In the genomic region with DNA sequence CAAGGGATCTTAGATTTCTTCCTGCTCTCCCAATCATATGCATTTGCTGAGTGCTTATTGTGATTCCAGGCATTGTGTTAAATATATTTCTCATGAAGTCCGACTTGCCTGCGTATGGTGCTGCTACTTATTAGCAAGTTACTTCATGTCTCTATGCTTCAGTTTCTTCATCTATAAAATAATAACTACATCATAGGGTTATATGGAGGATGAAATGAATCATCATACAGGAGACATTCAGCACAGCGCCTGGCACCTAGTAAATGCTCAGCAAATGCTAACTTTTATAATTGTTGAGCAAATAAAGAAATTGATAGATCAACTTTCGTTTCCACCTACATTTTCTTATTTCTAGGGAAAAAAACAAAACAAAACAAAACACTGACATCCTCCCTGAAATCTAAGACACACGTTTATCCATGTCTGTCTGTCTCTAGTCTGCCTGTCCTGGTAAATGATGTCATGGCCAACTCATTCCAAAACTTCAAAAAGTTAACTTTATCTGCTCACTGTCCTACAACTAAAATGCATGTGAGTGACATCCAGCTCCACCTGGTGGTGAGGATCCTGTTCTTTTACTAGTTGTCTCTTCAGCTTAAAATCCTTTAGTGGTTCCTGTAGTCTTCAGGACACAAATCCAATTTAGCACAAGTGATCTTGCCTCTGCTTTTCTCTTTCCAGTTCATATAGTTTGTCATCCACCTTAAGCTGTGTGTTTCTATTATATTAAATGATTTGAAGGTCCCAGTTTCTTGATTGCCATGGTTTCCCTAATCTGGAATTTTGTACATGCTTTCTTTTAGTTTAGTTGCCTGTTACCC, we compare ENCODE assay signal across 1 cellular context.
TF ChIP-seq lines count a peak whose summit lies in the region.

No MANE protein-coding gene starts in this region.

TF ChIP-seq in H1, 55 proteins besides CTCF, POLR2A, EP300 and RAD21:
- TF ChIP-seq RXRA (IDR thresholded peaks at IDR 0.05; ENCODE audit: insufficient read depth, low read depth, low read length) = no peak
TF ChIP-seq in H1: peak in this region for 0.
